22 cellular contexts compared by ENCODE assay signal in the genomic region with DNA sequence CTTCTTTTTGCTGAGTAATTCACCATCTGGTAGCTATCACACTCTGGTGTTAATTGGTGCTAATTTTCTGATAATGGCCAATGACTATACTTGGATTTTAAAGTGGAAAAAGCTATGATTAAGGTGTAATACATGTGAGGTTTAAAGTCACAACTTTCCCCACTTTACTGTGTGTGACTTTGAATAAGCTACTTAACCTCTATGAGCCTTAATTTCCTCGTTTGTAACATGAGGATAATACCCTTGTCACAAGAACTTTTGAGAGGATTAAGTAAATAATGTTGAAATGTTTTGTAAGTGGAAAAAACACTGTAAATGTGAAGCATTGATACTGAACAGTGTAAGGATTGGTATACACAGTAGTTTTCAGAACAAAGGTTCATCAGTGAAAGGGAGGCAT.
"Had no signal": no experiment of that assay in that cellular context is flagged by ENCODE, and none has a peak within 500 bp of the region (broad histone marks: within the 10 kb centered on the region; RNA-seq: fewer than 3 reads in every experiment).

No MANE protein-coding gene starts in this region.

- DNase-seq: activated CD4-positive, alpha-beta T cell treated with anti-CD3 and anti-CD28 coated beads for 36 hours; activated CD8-positive, alpha-beta memory T cell treated with anti-CD3 and anti-CD28 coated beads, Interleukin-2, amount 50 U/mL, for 4 hours; activated CD8-positive, alpha-beta T cell treated with anti-CD3 and anti-CD28 coated beads for 36 hours; activated gamma-delta T cell treated with Interleukin-2 at 50 U/mL for 16 hours; activated naive CD8-positive, alpha-beta T cell treated with anti-CD3 and anti-CD28 coated beads, Interleukin-2, amount 50 U/mL, for 24 hours; activated T-cell treated with anti-CD3 and anti-CD28 coated beads, Interleukin-2, amount 50 U/mL, for 72 hours; amniotic stem cell; brain microvascular endothelial cell; cerebellar nuclear complex; NCI-H1092; NCI-H1417; NCI-H1930; NCI-H2107; NCI-H446; SIG-M5; T-helper 17 cell; T1000; WERI-Rb-1 had no signal

- H3K27ac Mint-ChIP-seq: activated CD4-positive, alpha-beta T cell treated with anti-CD3 and anti-CD28 coated beads for 36 hours; activated CD8-positive, alpha-beta T cell treated with anti-CD3 and anti-CD28 coated beads for 36 hours; activated naive CD4-positive, alpha-beta T cell treated with anti-CD3 and anti-CD28 coated beads, Interleukin-2, amount 50 U/mL, for 24 hours; activated naive CD8-positive, alpha-beta T cell treated with anti-CD3 and anti-CD28 coated beads, Interleukin-2, amount 50 U/mL, for 24 hours; activated T-cell treated with anti-CD3 and anti-CD28 coated beads, Interleukin-2, amount 50 U/mL, for 72 hours; activated T-helper 2 cell treated with anti-CD3 and anti-CD28 coated beads, Interferon-gamma antibody, Interleukin-2, Interleukin-4, amounts not matched to agents 10 μg/mL and 5 μg/mL and 100 μg/mL, durations not matched to agents 14 hours and 24 hours and 36 hours; T-helper 17 cell had no signal

- H3K9me3 Mint-ChIP-seq: activated naive CD4-positive, alpha-beta T cell treated with anti-CD3 and anti-CD28 coated beads, Interleukin-2, amount 50 U/mL, for 24 hours; activated naive CD8-positive, alpha-beta T cell treated with anti-CD3 and anti-CD28 coated beads, Interleukin-2, amount 50 U/mL, for 24 hours; activated T-helper 2 cell treated with anti-CD3 and anti-CD28 coated beads, Interferon-gamma antibody, Interleukin-2, Interleukin-4, amounts not matched to agents 10 μg/mL and 5 μg/mL and 100 μg/mL, durations not matched to agents 14 hours and 24 hours and 36 hours had no signal

- H3K27ac ChIP-seq: brain microvascular endothelial cell, cardiac muscle cell, KMS-11, WERI-Rb-1 had no signal

- H3K36me3 ChIP-seq: brain microvascular endothelial cell, cardiac muscle cell, WERI-Rb-1 had no signal

- H3K36me3 Mint-ChIP-seq: activated naive CD4-positive, alpha-beta T cell treated with anti-CD3 and anti-CD28 coated beads, Interleukin-2, amount 50 U/mL, for 24 hours had no signal

- ATAC-seq: activated CD4-positive, alpha-beta T cell treated with anti-CD3 and anti-CD28 coated beads for 36 hours; activated CD8-positive, alpha-beta T cell treated with anti-CD3 and anti-CD28 coated beads for 36 hours; activated naive CD8-positive, alpha-beta T cell treated with anti-CD3 and anti-CD28 coated beads, Interleukin-2, amount 50 U/mL, for 24 hours; activated T-cell treated with anti-CD3 and anti-CD28 coated beads, Interleukin-2, amount 50 U/mL, for 72 hours; T-helper 17 cell had no signal

- H3K4me1 Mint-ChIP-seq: activated CD4-positive, alpha-beta T cell treated with anti-CD3 and anti-CD28 coated beads for 36 hours; activated naive CD4-positive, alpha-beta T cell treated with anti-CD3 and anti-CD28 coated beads, Interleukin-2, amount 50 U/mL, for 24 hours; activated naive CD8-positive, alpha-beta T cell treated with anti-CD3 and anti-CD28 coated beads, Interleukin-2, amount 50 U/mL, for 24 hours; T-helper 17 cell had no signal

- H3K4me3 Mint-ChIP-seq: activated CD4-positive, alpha-beta T cell treated with anti-CD3 and anti-CD28 coated beads for 36 hours; activated CD8-positive, alpha-beta T cell treated with anti-CD3 and anti-CD28 coated beads for 36 hours; activated naive CD4-positive, alpha-beta T cell treated with anti-CD3 and anti-CD28 coated beads, Interleukin-2, amount 50 U/mL, for 24 hours; activated naive CD8-positive, alpha-beta T cell treated with anti-CD3 and anti-CD28 coated beads, Interleukin-2, amount 50 U/mL, for 24 hours; activated T-cell treated with anti-CD3 and anti-CD28 coated beads, Interleukin-2, amount 50 U/mL, for 72 hours; T-helper 17 cell had no signal

- H3K4me3 ChIP-seq: cardiac muscle cell had no signal

- H3K27me3 ChIP-seq: brain microvascular endothelial cell, cardiac muscle cell had no signal

- H3K4me2 ChIP-seq: KMS-11 had no signal

- H3K27me3 Mint-ChIP-seq: activated CD8-positive, alpha-beta T cell treated with anti-CD3 and anti-CD28 coated beads for 36 hours; T-helper 17 cell had no signal

- H3K9ac ChIP-seq: KMS-11 had no signal
